In genomic region chr1:34590211-34590623, GRCh38 we compare ENCODE assay signal across 1 cellular context.
TF ChIP-seq lines count a peak whose summit lies in the region.

No MANE protein-coding gene starts in this region.

TF ChIP-seq in SK-N-SH, 30 proteins besides CTCF, POLR2A, EP300 and RAD21 (continued from another document):
- TF ChIP-seq, protein P1, sequence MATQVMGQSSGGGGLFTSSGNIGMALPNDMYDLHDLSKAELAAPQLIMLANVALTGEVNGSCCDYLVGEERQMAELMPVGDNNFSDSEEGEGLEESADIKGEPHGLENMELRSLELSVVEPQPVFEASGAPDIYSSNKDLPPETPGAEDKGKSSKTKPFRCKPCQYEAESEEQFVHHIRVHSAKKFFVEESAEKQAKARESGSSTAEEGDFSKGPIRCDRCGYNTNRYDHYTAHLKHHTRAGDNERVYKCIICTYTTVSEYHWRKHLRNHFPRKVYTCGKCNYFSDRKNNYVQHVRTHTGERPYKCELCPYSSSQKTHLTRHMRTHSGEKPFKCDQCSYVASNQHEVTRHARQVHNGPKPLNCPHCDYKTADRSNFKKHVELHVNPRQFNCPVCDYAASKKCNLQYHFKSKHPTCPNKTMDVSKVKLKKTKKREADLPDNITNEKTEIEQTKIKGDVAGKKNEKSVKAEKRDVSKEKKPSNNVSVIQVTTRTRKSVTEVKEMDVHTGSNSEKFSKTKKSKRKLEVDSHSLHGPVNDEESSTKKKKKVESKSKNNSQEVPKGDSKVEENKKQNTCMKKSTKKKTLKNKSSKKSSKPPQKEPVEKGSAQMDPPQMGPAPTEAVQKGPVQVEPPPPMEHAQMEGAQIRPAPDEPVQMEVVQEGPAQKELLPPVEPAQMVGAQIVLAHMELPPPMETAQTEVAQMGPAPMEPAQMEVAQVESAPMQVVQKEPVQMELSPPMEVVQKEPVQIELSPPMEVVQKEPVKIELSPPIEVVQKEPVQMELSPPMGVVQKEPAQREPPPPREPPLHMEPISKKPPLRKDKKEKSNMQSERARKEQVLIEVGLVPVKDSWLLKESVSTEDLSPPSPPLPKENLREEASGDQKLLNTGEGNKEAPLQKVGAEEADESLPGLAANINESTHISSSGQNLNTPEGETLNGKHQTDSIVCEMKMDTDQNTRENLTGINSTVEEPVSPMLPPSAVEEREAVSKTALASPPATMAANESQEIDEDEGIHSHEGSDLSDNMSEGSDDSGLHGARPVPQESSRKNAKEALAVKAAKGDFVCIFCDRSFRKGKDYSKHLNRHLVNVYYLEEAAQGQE (IDR thresholded peaks at IDR 0.05; ENCODE audit: low read depth, low read length), result no peak
- TF ChIP-seq EZH2phosphoT487 (IDR thresholded peaks at IDR 0.05; ENCODE audit: borderline replicate concordance, low read depth) (no peak), TEAD4 (IDR thresholded peaks at IDR 0.05; ENCODE audit: borderline replicate concordance, insufficient read depth) (no peak), TCF12 (IDR thresholded peaks at IDR 0.05) (no peak), POLR2AphosphoS5 (IDR thresholded peaks at IDR 0.05; ENCODE audit: low read depth, low read length) (no peak)
